21 cellular contexts compared by ENCODE assay signal in the genomic region with DNA sequence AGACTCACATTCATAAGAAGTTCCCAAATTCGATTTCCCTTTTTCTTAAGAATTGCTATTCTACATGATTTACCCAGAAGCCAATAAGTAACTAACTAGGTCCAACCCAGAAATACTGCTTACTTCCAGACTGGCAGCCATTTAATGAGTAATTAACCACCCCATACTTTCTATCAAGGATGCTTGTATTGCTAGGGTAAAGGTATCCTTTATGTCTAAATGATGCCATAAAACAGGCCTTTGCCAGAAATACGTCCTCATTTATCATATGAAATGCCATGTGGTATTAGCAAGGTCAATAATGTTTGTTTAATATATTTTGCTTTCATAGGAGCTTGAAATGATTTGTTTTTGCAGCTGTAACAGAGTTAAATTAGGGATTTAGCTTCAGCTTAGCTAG.
"Had no signal": no experiment of that assay in that cellular context is flagged by ENCODE, and none has a peak within 500 bp of the region (broad histone marks: within the 10 kb centered on the region; RNA-seq: fewer than 3 reads in every experiment).

No MANE protein-coding gene starts in this region.

- ATAC-seq: activated CD8-positive, alpha-beta T cell treated with anti-CD3 and anti-CD28 coated beads for 36 hours; activated naive CD8-positive, alpha-beta T cell treated with anti-CD3 and anti-CD28 coated beads, Interleukin-2, amount 50 U/mL, for 24 hours; left lobe of liver; psoas muscle; right cardiac atrium had no signal

- H3K27ac ChIP-seq: epithelial cell of prostate, psoas muscle, skin epidermis had no signal

- H3K9me3 ChIP-seq: psoas muscle had no signal

- H3K4me3 ChIP-seq: psoas muscle, skin epidermis had no signal

- H3K9me3 Mint-ChIP-seq: activated CD4-positive, alpha-beta T cell treated with anti-CD3 and anti-CD28 coated beads, Interleukin-2, amount 10 ng/mL, durations not matched to agents 24 days and 14 days; activated naive CD4-positive, alpha-beta T cell treated with anti-CD3 and anti-CD28 coated beads, Interleukin-2, amount 10 ng/mL, durations not matched to agents 7 days and 5 days; activated naive CD8-positive, alpha-beta T cell treated with anti-CD3 and anti-CD28 coated beads, Interleukin-2, amount 50 U/mL, for 24 hours; brain; nephron progenitor cell; stimulated activated naive CD8-positive, alpha-beta T cell treated with anti-CD3 and anti-CD28 coated beads, Interleukin-15, Interleukin-2, amounts not matched to agents 100 ng/mL and 50 ng/mL, for 24 hours had no signal

- H3K27me3 Mint-ChIP-seq: activated CD4-positive, alpha-beta T cell treated with anti-CD3 and anti-CD28 coated beads, Interleukin-2, amount 10 ng/mL, durations not matched to agents 24 days and 14 days; activated CD8-positive, alpha-beta T cell treated with anti-CD3 and anti-CD28 coated beads for 36 hours; activated naive CD4-positive, alpha-beta T cell treated with anti-CD3 and anti-CD28 coated beads, Interleukin-2, amount 10 ng/mL, durations not matched to agents 7 days and 5 days; activated naive CD8-positive, alpha-beta T cell treated with anti-CD3 and anti-CD28 coated beads, Interleukin-2, amount 50 U/mL, for 24 hours; stimulated activated naive CD8-positive, alpha-beta T cell treated with anti-CD3 and anti-CD28 coated beads, Interleukin-15, Interleukin-2, amounts not matched to agents 100 ng/mL and 50 ng/mL, for 24 hours had no signal

- DNase-seq: activated CD4-positive, alpha-beta T cell treated with anti-CD3 and anti-CD28 coated beads, Interleukin-2, amount 10 ng/mL, durations not matched to agents 24 days and 14 days; activated CD8-positive, alpha-beta T cell treated with anti-CD3 and anti-CD28 coated beads for 36 hours; activated naive CD4-positive, alpha-beta T cell treated with anti-CD3 and anti-CD28 coated beads, Interleukin-2, amount 10 ng/mL, durations not matched to agents 7 days and 5 days; activated naive CD8-positive, alpha-beta T cell treated with anti-CD3 and anti-CD28 coated beads, Interleukin-2, amount 50 U/mL, for 24 hours; activated T-cell treated with anti-CD3 and anti-CD28 coated beads, Interleukin-2, amount 50 U/mL, for 1 hour; anterior cingulate cortex; caudate nucleus; foreskin fibroblast; hippocampal formation; midbrain; nephron progenitor cell; psoas muscle; right cardiac atrium; stimulated activated CD4-positive, alpha-beta T cell treated with anti-CD3 and anti-CD28 coated beads, Interleukin-15, amount 100 ng/mL, for 24 hours; stimulated activated CD4-positive, alpha-beta T cell treated with anti-CD3 and anti-CD28 coated beads, Interleukin-2, amount 100 ng/mL, for 48 hours; trophoblast cell had no signal

- H3K27ac Mint-ChIP-seq: activated CD4-positive, alpha-beta T cell treated with anti-CD3 and anti-CD28 coated beads, Interleukin-2, amount 10 ng/mL, durations not matched to agents 24 days and 14 days; activated CD8-positive, alpha-beta T cell treated with anti-CD3 and anti-CD28 coated beads for 36 hours; activated naive CD4-positive, alpha-beta T cell treated with anti-CD3 and anti-CD28 coated beads, Interleukin-2, amount 10 ng/mL, durations not matched to agents 7 days and 5 days; activated naive CD8-positive, alpha-beta T cell treated with anti-CD3 and anti-CD28 coated beads, Interleukin-2, amount 50 U/mL, for 24 hours; nephron progenitor cell; stimulated activated naive CD8-positive, alpha-beta T cell treated with anti-CD3 and anti-CD28 coated beads, Interleukin-15, Interleukin-2, amounts not matched to agents 100 ng/mL and 50 ng/mL, for 24 hours had no signal

- H3K4me3 Mint-ChIP-seq: activated CD4-positive, alpha-beta T cell treated with anti-CD3 and anti-CD28 coated beads, Interleukin-2, amount 10 ng/mL, durations not matched to agents 24 days and 14 days; activated CD8-positive, alpha-beta T cell treated with anti-CD3 and anti-CD28 coated beads for 36 hours; activated naive CD4-positive, alpha-beta T cell treated with anti-CD3 and anti-CD28 coated beads, Interleukin-2, amount 10 ng/mL, durations not matched to agents 7 days and 5 days; activated naive CD8-positive, alpha-beta T cell treated with anti-CD3 and anti-CD28 coated beads, Interleukin-2, amount 50 U/mL, for 24 hours; stimulated activated naive CD8-positive, alpha-beta T cell treated with anti-CD3 and anti-CD28 coated beads, Interleukin-15, Interleukin-2, amounts not matched to agents 100 ng/mL and 50 ng/mL, for 24 hours had no signal
